In genomic region chr15:78075490-78076230, GRCh38 we compare ENCODE assay signal across 8 cellular contexts. TPM values are rescaled to one million over a fixed set of nuclear protein-coding genes. Genes with fewer than 3 reads are reported as not detected.
DNase-seq lines count a peak whose midpoint lies in the region; ATAC-seq, FAIRE-seq and TF ChIP-seq lines count a peak whose summit lies in the region.

No MANE protein-coding gene starts in this region.

- 78% methylated on average over 7 of the region's 7 CpGs for WGBS in GM12878 (ENCODE audit: insufficient coverage, insufficient replicate concordance, low lambda C conversion rate, missing lambda C conversion rate)

- H3K9ac ChIP-seq in GM12878 (ENCODE audit: control insufficient read depth, insufficient read depth, low read length) (peak overlapping the region; percentile 74), iPS-20b (ENCODE audit: low read depth, low read length) (peak overlapping the region; percentile 62; the same call in 1 of the 2 replicates), skeletal muscle satellite cell (ENCODE audit: low read depth, low read length) (peak overlapping the region; percentile 91)

- peaks cover 39% of the 10 kb centered on the region for H3K79me2 ChIP-seq in GM12878 (ENCODE audit: control insufficient read depth, insufficient read depth, low read length)

- H3K4me1 ChIP-seq in GM12878 (ENCODE audit: control insufficient read depth, insufficient read depth, low read length): peaks cover 10% of the 10 kb centered on the region
- H3K4me1 ChIP-seq in iPS-20b (ENCODE audit: insufficient read depth, low read length): peaks cover 12% of the 10 kb centered on the region; the same call in 1 of the 2 replicates
- H3K4me1 ChIP-seq in skeletal muscle satellite cell (ENCODE audit: control insufficient read depth, insufficient read depth, low read length): peaks cover 52% of the 10 kb centered on the region

- FAIRE-seq in GM12878 (lab: Jason Lieb, UNC): no peak

- no peak for TF ChIP-seq EP300 in GM12878 (IDR thresholded peaks at IDR 0.05; ENCODE audit: borderline replicate concordance in 1 of 2, control insufficient read depth in 1 of 2, low read depth in 2 of 2, low read length in 2 of 2)

- DNase-seq in G401 (ENCODE audit: low spot score) (peak; percentile 49), NCI-H1694 (lab: John Stamatoyannopoulos, UW) (peak; percentile 23), GM12878 (ENCODE audit: low read depth, low spot score) (no peak), NCI-H2081 (lab: John Stamatoyannopoulos, UW) (no peak), cerebellar nuclear complex (lab: John Stamatoyannopoulos, UW) (no peak)

- TSS peak; percentile 47 for BruUV-seq in GM12878 (replicated peaks; lab: Mats Ljungman, UMichigan)

- TF ChIP-seq POLR2A in GM12878 (IDR thresholded peaks at IDR 0.05; ENCODE audit: low read depth, low read length): no peak

- in situ Hi-C loops in G401 (cut with HindIII; ENCODE audit: low sequenced_read_pairs) (no loop called here), GM12878 (cut with MboI) (no loop called here)

- H3K4me3 ChIP-seq in GM12878: peak overlapping the region; percentile 99
- H3K4me3 ChIP-seq in iPS-20b (ENCODE audit: low read length): peak overlapping the region; percentile 36; the same call in 1 of the 2 replicates
- peak overlapping the region; percentile 89 for H3K4me3 ChIP-seq in skeletal muscle satellite cell (ENCODE audit: low read length)

- H3K27ac ChIP-seq in GM12878 (ENCODE audit: control insufficient read depth, insufficient read depth) (peak overlapping the region; percentile 37), iPS-20b (ENCODE audit: low read length) (no peak overlapping the region)

- intact Hi-C loops in GM12878 (cut with micrococcal nuclease; ENCODE audit: unreplicated experiment): no loop called here

- H2AFZ ChIP-seq in GM12878 (ENCODE audit: control insufficient read depth, low read depth, low read length): no peak overlapping the region

- POLR2A ChIA-PET in GM12878 (lab: Charles Lee): interaction anchor here (0.5 to 1.4 kb wide), 6 partner anchors 10 to 32 kb away, joined by 3 to 6 read pairs (median 4); no protein-coding TSS in a partner anchor

- H3K36me3 ChIP-seq in GM12878 (ENCODE audit: control insufficient read depth in 2 of 2, insufficient read depth in 2 of 2, low read length in 1 of 2) (0 out of 4 replicates have a peak, but pooled peaks cover 0 to 3% of the 10 kb centered on the region in 2 experiments), iPS-20b (ENCODE audit: insufficient read depth, low read depth, low read length) (no peaks in the 10 kb centered on the region), skeletal muscle satellite cell (ENCODE audit: insufficient read depth, low read length) (no peaks in the 10 kb centered on the region)

- SMC1A ChIA-PET in GM12878 (lab: Charles Lee; ENCODE audit: uncharacterized antibody, unreplicated experiment): interaction anchor here (0.6 to 12.0 kb wide), 14 partner anchors 10 to 353 kb away, joined by 3 to 305 read pairs (median 4); no protein-coding TSS in a partner anchor

- no peak for TF ChIP-seq CTCF in GM12878 (IDR thresholded peaks at IDR 0.05 in 2 of 3, conservative IDR thresholded peaks at IDR 0.05 in 1 of 3; ENCODE audit: control insufficient read depth in 2 of 3, extremely low read depth in 1 of 3, insufficient read depth in 1 of 3, low read depth in 3 of 3, low read length in 3 of 3)

- RAD21 ChIA-PET in GM12878 (lab: Charles Lee; ENCODE audit: unreplicated experiment): interaction anchor here (0.8 to 4.0 kb wide), 8 partner anchors 14 to 71 kb away, joined by 3 to 18 read pairs (median 6); no protein-coding TSS in a partner anchor

- TF ChIP-seq RAD21 in GM12878 (IDR thresholded peaks at IDR 0.05; ENCODE audit: insufficient read depth, low read depth, low read length): no peak

- no peaks in the 10 kb centered on the region for H4K20me1 ChIP-seq in GM12878 (ENCODE audit: control insufficient read depth, insufficient read depth)

- H3K27me3 ChIP-seq in GM12878 (replicated peaks in 1 of 2; ENCODE audit: control insufficient read depth in 2 of 2, insufficient read depth in 2 of 2, low read length in 1 of 2) (no peaks in the 10 kb centered on the region), iPS-20b (ENCODE audit: insufficient read depth, low read length) (peaks cover 5% of the 10 kb centered on the region; the same call in 1 of the 2 replicates), skeletal muscle satellite cell (ENCODE audit: control insufficient read depth, insufficient read depth, low read length) (no peaks in the 10 kb centered on the region)

- ATAC-seq in GM12878: peak; percentile 12
- ATAC-seq in HG03439 (IDR thresholded peaks at IDR 0.05; ENCODE audit: unreplicated experiment): no peak

- CTCF ChIA-PET in GM12878 (lab: Yijun Ruan, JAX): interaction anchor here (0.7 to 13.4 kb wide), 18 partner anchors 8 to 110 kb away, joined by 3 to 191 read pairs (median 4); no protein-coding TSS in a partner anchor

- H3K4me2 ChIP-seq in GM12878 (ENCODE audit: control insufficient read depth, insufficient read depth): peak overlapping the region; percentile 73
- H3K4me2 ChIP-seq in skeletal muscle satellite cell (ENCODE audit: low read length): peak overlapping the region; percentile 92

- H3K9me3 ChIP-seq in GM12878 (replicated peaks; ENCODE audit: control insufficient read depth, insufficient read depth, low read length) (no peaks in the 10 kb centered on the region), iPS-20b (ENCODE audit: insufficient read depth, low read depth, low read length) (no peaks in the 10 kb centered on the region), skeletal muscle satellite cell (replicated peaks; ENCODE audit: low read length) (no peaks in the 10 kb centered on the region)

TF ChIP-seq in GM12878, 131 proteins besides CTCF, POLR2A, EP300 and RAD21 (continues in another document):
- no peak for TF ChIP-seq RAD51 (IDR thresholded peaks at IDR 0.05)

RNA-seq across cellular contexts. Expression of gene TBC1D2B, which starts 1.9 kb away (rescaled TPM):
- 9.7 and 13.9 TPM in 2 replicates for total RNA-seq in G401 (2014; rRNA removed; shearing (Covaris generic))
- 172 and 173 TPM in 2 replicates for total RNA-seq in GM12878 (2013; cell fraction: nucleolus; rRNA removed)
- 18.4 and 21.9 TPM in 2 replicates for total RNA-seq in GM12878 (2014; rRNA removed)
- 17.0 and 20.4 TPM in 2 replicates for total RNA-seq in GM12878 (2014; rRNA removed; fragmentation: Illumina TruSeq; extraction: Trizol)
- 27.0 and 28.7 TPM in 2 replicates for total RNA-seq in GM12878 (2021)
- polyA plus RNA-seq in GM12878 (2011; ENCODE audit: low read depth): 12.9 TPM
- polyA plus RNA-seq in GM12878 (2011; rRNA removed): 53.4 and 75.9 TPM in 2 replicates
- 38.8 and 40.0 TPM in 2 replicates for polyA plus RNA-seq in GM12878 (2011; cell fraction: cytosol; rRNA removed)
- 110 and 121 TPM in 2 replicates for polyA plus RNA-seq in GM12878 (2011; cell fraction: nucleus; rRNA removed)
- 17.9 and 21.2 TPM in 2 replicates for polyA plus RNA-seq in GM12878 (2012)
- polyA plus RNA-seq in GM12878 (2014; fragmentation: Illumina TruSeq; extraction: Trizol): 22.7 and 26.1 TPM in 2 replicates
- 1 to 10 TPM; 1.3 to 1.4 TPM for polyA plus RNA-seq in GM12878 (2014; fragmentation: Nextera tagmentation; extraction: Ambion mirVana)
- 22.4 and 25.6 TPM in 2 replicates for polyA plus RNA-seq in GM12878 (2014; rRNA removed)
- 1 to 10 TPM; 2.7 to 8.2 TPM for polyA plus RNA-seq in GM12878 (2016; fragmentation: Nextera tagmentation; extraction: Ambion mirVana)
- polyA minus RNA-seq in GM12878 (2011; rRNA and poly(A)+ RNA removed): 50.3 and 51.8 TPM in 2 replicates
- 14.4 and 14.8 TPM in 2 replicates for polyA minus RNA-seq in GM12878 (2011; cell fraction: cytosol; rRNA and poly(A)+ RNA removed)
- 35.9 and 50.8 TPM in 2 replicates for polyA minus RNA-seq in GM12878 (2011; cell fraction: nucleus; rRNA and poly(A)+ RNA removed)
- 17.3 and 21.0 TPM in 2 replicates for total RNA-seq in skeletal muscle satellite cell (2012; rRNA removed)

RNA-seq across cellular contexts. Expression of gene SH2D7, which starts 16.7 kb away (rescaled TPM):
- not detected in 2 replicates for total RNA-seq in G401 (2014; rRNA removed; shearing (Covaris generic))
- total RNA-seq in GM12878 (2013; cell fraction: nucleolus; rRNA removed): not detected in 2 replicates
- 0.06 TPM in 1 of 2 replicates, not detected in the other for total RNA-seq in GM12878 (2014; rRNA removed)
- total RNA-seq in GM12878 (2014; rRNA removed; fragmentation: Illumina TruSeq; extraction: Trizol): not detected in 2 replicates
- total RNA-seq in GM12878 (2021): 0.08 TPM in 1 of 2 replicates, not detected in the other
- polyA plus RNA-seq in GM12878 (2011; ENCODE audit: low read depth): not detected
- not detected in 2 replicates for polyA plus RNA-seq in GM12878 (2011; rRNA removed)
- polyA plus RNA-seq in GM12878 (2011; cell fraction: cytosol; rRNA removed): not detected in 2 replicates
- polyA plus RNA-seq in GM12878 (2011; cell fraction: nucleus; rRNA removed): not detected in 2 replicates
- polyA plus RNA-seq in GM12878 (2012): not detected in 2 replicates
- polyA plus RNA-seq in GM12878 (2014; fragmentation: Illumina TruSeq; extraction: Trizol): 0.04 TPM in 1 of 2 replicates, not detected in the other
- not detected for polyA plus RNA-seq in GM12878 (2014; fragmentation: Nextera tagmentation; extraction: Ambion mirVana)
- polyA plus RNA-seq in GM12878 (2014; rRNA removed): not detected in 2 replicates
- polyA plus RNA-seq in GM12878 (2016; fragmentation: Nextera tagmentation; extraction: Ambion mirVana): not detected
- 0.10 and 0.15 TPM in 2 replicates for polyA minus RNA-seq in GM12878 (2011; rRNA and poly(A)+ RNA removed)
- polyA minus RNA-seq in GM12878 (2011; cell fraction: cytosol; rRNA and poly(A)+ RNA removed): not detected in 2 replicates
- polyA minus RNA-seq in GM12878 (2011; cell fraction: nucleus; rRNA and poly(A)+ RNA removed): 0.12 TPM in 1 of 2 replicates, not detected in the other
- not detected in 2 replicates for total RNA-seq in skeletal muscle satellite cell (2012; rRNA removed)

RNA-seq across cellular contexts. Expression of gene CIB2, which starts 55.6 kb away (rescaled TPM):
- total RNA-seq in G401 (2014; rRNA removed; shearing (Covaris generic)): 29.7 and 48.3 TPM in 2 replicates
- 0.69 and 1.5 TPM in 2 replicates for total RNA-seq in GM12878 (2013; cell fraction: nucleolus; rRNA removed)
- total RNA-seq in GM12878 (2014; rRNA removed): 7.2 and 8.8 TPM in 2 replicates
- 5.9 and 6.8 TPM in 2 replicates for total RNA-seq in GM12878 (2014; rRNA removed; fragmentation: Illumina TruSeq; extraction: Trizol)
- 6.9 and 7.2 TPM in 2 replicates for total RNA-seq in GM12878 (2021)
- polyA plus RNA-seq in GM12878 (2011; ENCODE audit: low read depth): 2.3 TPM
- 7.4 and 11.7 TPM in 2 replicates for polyA plus RNA-seq in GM12878 (2011; rRNA removed)
- polyA plus RNA-seq in GM12878 (2011; cell fraction: cytosol; rRNA removed): 7.8 and 10.2 TPM in 2 replicates
- 3.3 and 3.9 TPM in 2 replicates for polyA plus RNA-seq in GM12878 (2011; cell fraction: nucleus; rRNA removed)
- 3.1 and 3.4 TPM in 2 replicates for polyA plus RNA-seq in GM12878 (2012)
- 7.9 and 11.7 TPM in 2 replicates for polyA plus RNA-seq in GM12878 (2014; fragmentation: Illumina TruSeq; extraction: Trizol)
- polyA plus RNA-seq in GM12878 (2014; fragmentation: Nextera tagmentation; extraction: Ambion mirVana): 1 to 10 TPM in 1 of 2 experiments, under 1 TPM in 1; 0.56 to 1.6 TPM
- polyA plus RNA-seq in GM12878 (2014; rRNA removed): 7.2 and 8.2 TPM in 2 replicates
- 10 to 100 TPM in 1 of 2 experiments, 1 to 10 TPM in 1; 1.5 to 12.1 TPM for polyA plus RNA-seq in GM12878 (2016; fragmentation: Nextera tagmentation; extraction: Ambion mirVana)
- polyA minus RNA-seq in GM12878 (2011; rRNA and poly(A)+ RNA removed): 10.4 and 22.3 TPM in 2 replicates
- polyA minus RNA-seq in GM12878 (2011; cell fraction: cytosol; rRNA and poly(A)+ RNA removed): 2.6 and 3.7 TPM in 2 replicates
- 0.73 and 1.2 TPM in 2 replicates for polyA minus RNA-seq in GM12878 (2011; cell fraction: nucleus; rRNA and poly(A)+ RNA removed)
- 1.0 and 1.3 TPM in 2 replicates for total RNA-seq in skeletal muscle satellite cell (2012; rRNA removed)

Comparison
In these comparisons a context has a peak if more than half of its experiments do, and no peak if none do; other contexts are left out.
1. DNase-seq: peak in G401 (single experiment) and NCI-H1694 (single experiment); none in GM12878 (single experiment), NCI-H2081 (0 of 2) and cerebellar nuclear complex (0 of 2).
2. H3K4me3 ChIP-seq: peak in every context shown above with its lines; median percentile 99 in GM12878; 89 in skeletal muscle satellite cell; 36 in iPS-20b.
3. Peak in every context shown above with its lines, with median percentiles within 50 percentile points of each other: H3K9ac ChIP-seq.